ENCODE assay signal across 6 cellular contexts in genomic region chr19:19137556-19138109, GRCh38. TPM values are rescaled to one million over a fixed set of nuclear protein-coding genes. Genes with fewer than 3 reads are reported as not detected.
A peak's percentile ranks its signal among the peaks of the same experiment; 100 is the strongest.
DNase-seq lines count a peak whose midpoint lies in the region; TF ChIP-seq lines count a peak whose summit lies in the region.

No MANE protein-coding gene starts in this region.

- H3K4me3 ChIP-seq in KMS-11 (IDR thresholded peaks at IDR 0.05; ENCODE audit: insufficient read depth, low read depth, low read length) = peak overlapping the region; percentile 34
- H3K4me3 ChIP-seq in colonic mucosa = peak overlapping the region; percentile 78
- peak overlapping the region; percentile 73 for H3K4me3 ChIP-seq in ovary

- no peaks in the 10 kb centered on the region for H4K20me1 ChIP-seq in KMS-11 (ENCODE audit: insufficient read depth)

- DNase-seq in colonic mucosa (no peak), ovary (peak in 3 of 5 donors; percentile 23 to 58 (median 55)), NCI-H345 (lab: John Stamatoyannopoulos, UW) (no peak), ureter (ENCODE audit: low spot score) (no peak), DMS53 treated with DMSO at 0.1 percent for 48 hours (lab: John Stamatoyannopoulos, UW; ENCODE audit: unreplicated experiment) (no peak)

- H3K9me3 ChIP-seq in colonic mucosa = no peaks in the 10 kb centered on the region
- H3K9me3 ChIP-seq in ovary = peaks cover 0 to under 1% of the 10 kb centered on the region in 2 donors

- intact Hi-C loops in colonic mucosa (cut with DNase I) (no loop called here), ovary (cut with DNase I) (loop anchor here in 2 of 4 donors (2.0 to 5.0 kb wide), 2 partner anchors 75 to 83 kb away; partner anchors contain the start of gene SLC25A42 (in 1 of the 2))

- no peak for TF ChIP-seq EP300 in ovary (IDR thresholded peaks at IDR 0.05)

- 3 to 6% (median 5%) methylated on average over 22 to 25 of the region's 25 CpGs for WGBS in ovary, 3 donors

- H3K9ac ChIP-seq in KMS-11 (peak overlapping the region; percentile 91), colonic mucosa (ENCODE audit: low read depth in 2 of 2, low read length in 2 of 2) (peak overlapping the region; percentile 85 to 93)

- peak overlapping the region; percentile 85 for H3K4me2 ChIP-seq in KMS-11

- peak overlapping the region; percentile 88 for H2AFZ ChIP-seq in KMS-11 (ENCODE audit: low read depth)

- H3K27me3 ChIP-seq in KMS-11 (ENCODE audit: insufficient read depth, low read depth) (no peaks in the 10 kb centered on the region), colonic mucosa (no peaks in the 10 kb centered on the region), ovary (no peaks in the 10 kb centered on the region)

- peaks cover 12% of the 10 kb centered on the region; the same call in 1 of the 2 replicates for H3K79me2 ChIP-seq in KMS-11 (ENCODE audit: insufficient read depth, low read depth)

- no peak for TF ChIP-seq POLR2A in ovary (IDR thresholded peaks at IDR 0.05)

- H3K36me3 ChIP-seq in KMS-11 (ENCODE audit: insufficient read depth) (no peaks in the 10 kb centered on the region), colonic mucosa (no peaks in the 10 kb centered on the region), ovary (no peaks in the 10 kb centered on the region)

- TF ChIP-seq CTCF in KMS-11 (conservative IDR thresholded peaks at IDR 0.05; ENCODE audit: low read depth, low read length) = no peak
- TF ChIP-seq CTCF in colonic mucosa (IDR thresholded peaks at IDR 0.05) = no peak
- TF ChIP-seq CTCF in ovary (IDR thresholded peaks at IDR 0.05) = no peak

- H3K27ac ChIP-seq in KMS-11 (peak overlapping the region; percentile 42), colonic mucosa (no peak overlapping the region), ovary (peak overlapping the region in 1 of 2 donors; percentile 34)

- H3K4me1 ChIP-seq in KMS-11 (ENCODE audit: low read depth, poor library complexity, severe bottlenecking) (no peaks in the 10 kb centered on the region), colonic mucosa (no peaks in the 10 kb centered on the region), ovary (ENCODE audit: insufficient read depth) (peaks cover 10% of the 10 kb centered on the region)

RNA-seq across cellular contexts. Expression of gene TMEM161A, which starts 0.6 kb away (rescaled TPM):
- total RNA-seq in colonic mucosa = 10 to 100 TPM; 17.6 to 33.6 TPM
- 10 to 100 TPM; 15.9 to 33.9 (median 23.9) TPM for total RNA-seq in ovary
- 10 to 100 TPM in 1 of 2 donors, 1 to 10 TPM in 1; 3.2 to 28.1 TPM for polyA plus RNA-seq in ovary
- total RNA-seq in ureter = 25.3 TPM

RNA-seq across cellular contexts. Expression of gene MEF2B, which starts 32.4 kb away (rescaled TPM):
- total RNA-seq in colonic mucosa (1 to 10 TPM; 1.5 to 3.9 TPM), ovary (1 to 10 TPM in 4 of 7 donors, under 1 TPM in 2, not detected in 1; 0.46 to 3.6 (median 2.1) TPM), ureter (4.4 TPM)
- 1 to 10 TPM in 1 of 2 donors, under 1 TPM in 1; 0.35 to 1.1 TPM for polyA plus RNA-seq in ovary

RNA-seq across cellular contexts. Expression of gene BORCS8, which starts 54.3 kb away (rescaled TPM):
- total RNA-seq in colonic mucosa = 10 to 100 TPM; 27.8 to 27.9 TPM
- 10 to 100 TPM in 6 of 7 donors, 1 to 10 TPM in 1; 5.4 to 19.0 (median 16.6) TPM for total RNA-seq in ovary
- polyA plus RNA-seq in ovary = 10 to 100 TPM in 1 of 2 donors, 1 to 10 TPM in 1; 5.7 to 13.1 TPM
- 58.0 TPM for total RNA-seq in ureter

RNA-seq across cellular contexts. Expression of gene RFXANK, which starts 54.4 kb away (rescaled TPM):
- total RNA-seq in colonic mucosa (10 to 100 TPM; 57.4 to 70.0 TPM), ovary (10 to 100 TPM; 40.4 to 67.2 (median 58.4) TPM), ureter (50.6 TPM)
- 10 to 100 TPM in 1 of 2 donors, 1 to 10 TPM in 1; 9.7 to 59.2 TPM for polyA plus RNA-seq in ovary

Comparison
In these comparisons a context has a peak if more than half of its experiments do, and no peak if none do; other contexts are left out.
1. DNase-seq: peak in ovary (3 of 5); none in colonic mucosa (single experiment), NCI-H345 (single experiment), ureter (single experiment) and DMS53 treated with DMSO at 0.1 percent for 48 hours (single experiment).
2. Peak in every context shown above with its lines, with median percentiles within 50 percentile points of each other: H3K4me3 ChIP-seq.